ENCODE assay signal across 23 cellular contexts in the genomic region with DNA sequence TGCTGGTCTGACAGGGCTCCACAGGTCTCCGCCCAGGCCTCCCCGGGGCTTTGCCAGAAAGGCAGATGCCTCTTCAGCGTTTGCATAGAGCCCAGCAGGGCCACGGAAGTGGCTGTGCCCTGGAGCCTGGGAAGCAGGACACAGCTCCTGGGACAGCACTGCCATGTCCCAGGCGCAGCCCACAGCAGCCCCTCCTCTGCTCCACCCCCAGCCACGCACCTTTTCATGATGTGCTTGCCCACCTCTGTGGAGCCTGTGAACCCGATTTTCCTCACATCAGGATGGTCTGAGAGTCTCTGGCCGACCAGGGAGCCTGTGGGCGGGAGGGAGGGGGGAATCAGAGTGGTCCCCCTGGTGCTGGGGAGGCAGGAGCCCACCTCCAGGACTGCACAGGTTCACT. TPM values are rescaled to one million over a fixed set of nuclear protein-coding genes. Genes with fewer than 3 reads are reported as not detected.
A peak's percentile ranks its signal among the peaks of the same experiment; 100 is the strongest.
DNase-seq lines count a peak whose midpoint lies in the region; ATAC-seq and TF ChIP-seq lines count a peak whose summit lies in the region.
"Had no signal": no experiment of that assay in that cellular context is flagged by ENCODE, and none has a peak within 500 bp of the region (broad histone marks: within the 10 kb centered on the region; RNA-seq: fewer than 3 reads in every experiment).

No MANE protein-coding gene starts in this region.

- no peak overlapping the region for H3K4me2 ChIP-seq in H9 (ENCODE audit: insufficient read depth, insufficient read length, low read length)
- H3K4me2 ChIP-seq: KMS-11 had no signal

- H2BK20ac ChIP-seq in H9 (ENCODE audit: low read depth, low read length, poor library complexity, severe bottlenecking): no peak overlapping the region

- H3K18ac ChIP-seq in H9 (ENCODE audit: insufficient read length, low read depth, low read length): no peak overlapping the region

- TF ChIP-seq POLR2A in adrenal gland (IDR thresholded peaks at IDR 0.05): no peak
- TF ChIP-seq POLR2A in suprapubic skin (IDR thresholded peaks at IDR 0.05): no peak

- H3K9ac ChIP-seq in H9 (ENCODE audit: extremely low read depth, insufficient read length, low read length): no peak overlapping the region
- H3K9ac ChIP-seq: KMS-11 had no signal

- ATAC-seq in GM18909 (IDR thresholded peaks at IDR 0.05; ENCODE audit: poor library complexity, unreplicated experiment): no peak
- ATAC-seq in GM21529 (IDR thresholded peaks at IDR 0.05; ENCODE audit: unreplicated experiment): no peak
- ATAC-seq: esophagus mucosa; mucosa of descending colon; stimulated activated memory B cell treated with anti-CD40 and anti-IgM and Interleukin-4, amounts not matched to agents 10 μg/mL and 1 μg/mL and 100 μg/mL, for 72 hours had no signal

- H2BK12ac ChIP-seq in H9 (ENCODE audit: insufficient read length, low read depth, low read length): no peak overlapping the region

- H3K14ac ChIP-seq in H9 (ENCODE audit: insufficient read depth, low read length): no peak overlapping the region

- no peak overlapping the region for H3K4me3 ChIP-seq in adrenal gland
- H3K4me3 ChIP-seq in suprapubic skin: no peak overlapping the region
- H3K4me3 ChIP-seq: mucosa of descending colon had no signal

- no peaks in the 10 kb centered on the region for H3K9me3 Mint-ChIP-seq in H9
- H3K9me3 Mint-ChIP-seq: immature natural killer cell; stimulated activated memory B cell treated with anti-CD40 and anti-IgM and Interleukin-4, amounts not matched to agents 10 μg/mL and 1 μg/mL and 100 μg/mL, for 72 hours had no signal

- no peak overlapping the region for H3T11ph ChIP-seq in H9 (ENCODE audit: low read length)

- no peak overlapping the region for H3K4ac ChIP-seq in H9 (ENCODE audit: low read depth, low read length)

- H3K4me3 Mint-ChIP-seq in H9: no peak overlapping the region
- H3K4me3 Mint-ChIP-seq: CD4-positive, alpha-beta memory T cell; immature natural killer cell; stimulated activated memory B cell treated with anti-CD40 and anti-IgM and Interleukin-4, amounts not matched to agents 10 μg/mL and 1 μg/mL and 100 μg/mL, for 72 hours had no signal

- no peaks in the 10 kb centered on the region for H3K23me2 ChIP-seq in H9 (ENCODE audit: insufficient read length, low read depth, low read length, poor library complexity, severe bottlenecking)

- H2BK5ac ChIP-seq in H9 (ENCODE audit: insufficient read length, low read length): no peak overlapping the region

- WGBS in H9 (ENCODE audit: extremely low coverage, insufficient read length, low lambda C conversion rate): no CpG with 5 or more reads among the region's 9 CpGs
- WGBS in adrenal gland, 4 donors: 85 to 93% (median 88%) methylated on average over 9 of the region's 9 CpGs
- 79% methylated on average over 9 of the region's 9 CpGs for WGBS in suprapubic skin

- H3K56ac ChIP-seq in H9 (ENCODE audit: insufficient read length, low read depth, low read length): no peak overlapping the region

- TF ChIP-seq CTCF in H9 (conservative IDR thresholded peaks at IDR 0.05) (no peak), adrenal gland (IDR thresholded peaks at IDR 0.05) (no peak), suprapubic skin (IDR thresholded peaks at IDR 0.05) (no peak), GM10266 (IDR thresholded peaks at IDR 0.05; ENCODE audit: control insufficient read depth, insufficient read depth, low read depth, missing control alignments) (no peak)

- no peaks in the 10 kb centered on the region for H4K20me1 ChIP-seq in H9 (ENCODE audit: control insufficient read depth, insufficient read depth, insufficient read length)

- no peak overlapping the region for H3K27ac Mint-ChIP-seq in H9
- H3K27ac Mint-ChIP-seq: CD4-positive, alpha-beta memory T cell; immature natural killer cell; stimulated activated memory B cell treated with anti-CD40 and anti-IgM and Interleukin-4, amounts not matched to agents 10 μg/mL and 1 μg/mL and 100 μg/mL, for 72 hours had no signal

- no peaks in the 10 kb centered on the region for H3K36me3 Mint-ChIP-seq in H9 (ENCODE audit: insufficient read depth in 1 of 3, low read depth in 3 of 3)
- H3K36me3 Mint-ChIP-seq: CD4-positive, alpha-beta memory T cell; immature natural killer cell; stimulated activated memory B cell treated with anti-CD40 and anti-IgM and Interleukin-4, amounts not matched to agents 10 μg/mL and 1 μg/mL and 100 μg/mL, for 72 hours had no signal

- H3K36me3 ChIP-seq in adrenal gland (replicated peaks in 1 of 2) (no peaks in the 10 kb centered on the region), suprapubic skin (no peaks in the 10 kb centered on the region)

- no peaks in the 10 kb centered on the region for H3K79me1 ChIP-seq in H9 (ENCODE audit: insufficient read depth, low read depth, low read length, poor library complexity, severe bottlenecking)

- no peak overlapping the region for H4K5ac ChIP-seq in H9 (ENCODE audit: insufficient read length, low read depth, low read length)

- H4K91ac ChIP-seq in H9 (ENCODE audit: insufficient read length, low read depth, low read length): no peak overlapping the region

- H2BK15ac ChIP-seq in H9 (ENCODE audit: low read depth, low read length): no peak overlapping the region

- H3K23ac ChIP-seq in H9 (ENCODE audit: insufficient read length, low read depth, low read length): no peak overlapping the region

- peaks cover 0 to 5% of the 10 kb centered on the region in 2 experiments; a peak in 2 of 4 replicates for H3K4me1 Mint-ChIP-seq in H9
- H3K4me1 Mint-ChIP-seq: CD4-positive, alpha-beta memory T cell; immature natural killer cell; stimulated activated memory B cell treated with anti-CD40 and anti-IgM and Interleukin-4, amounts not matched to agents 10 μg/mL and 1 μg/mL and 100 μg/mL, for 72 hours had no signal

- no peak for TF ChIP-seq EP300 in suprapubic skin (IDR thresholded peaks at IDR 0.05)

- no peak overlapping the region for H2AFZ ChIP-seq in H9 (ENCODE audit: low read length)

- H3K9me3 ChIP-seq in H9 (ENCODE audit: control insufficient read depth, low read depth, low read length) (no peaks in the 10 kb centered on the region), adrenal gland (replicated peaks in 1 of 3) (no peaks in the 10 kb centered on the region), suprapubic skin (no peaks in the 10 kb centered on the region)
- H3K9me3 ChIP-seq: mucosa of descending colon had no signal

- H2BK120ac ChIP-seq in H9 (ENCODE audit: low read depth, low read length, poor library complexity, severe bottlenecking): no peak overlapping the region

- H3K27me3 ChIP-seq in H9 (ENCODE audit: insufficient read depth, low read length): no peaks in the 10 kb centered on the region
- H3K27me3 ChIP-seq in adrenal gland: no peaks in the 10 kb centered on the region
- H3K27me3 ChIP-seq in suprapubic skin: no peaks in the 10 kb centered on the region

- H2AK5ac ChIP-seq in H9 (ENCODE audit: insufficient read length, low read length): no peak overlapping the region

- peak; percentile 27 for DNase-seq in H9
- peak in 4 of 7 donors; percentile 2 to 15 (median 7) for DNase-seq in adrenal gland
- DNase-seq in mesenteric fat pad (ENCODE audit: low spot score): peak; percentile 68
- DNase-seq in suprapubic skin (ENCODE audit: low spot score in 2 of 2): peak; percentile 32 to 43
- DNase-seq in GM10266 (ENCODE audit: extremely low spot score): no peak
- DNase-seq: activated effector memory CD4-positive, alpha-beta T cell treated with Interleukin-2 at 50 U/mL for 16 hours; CD4-positive, alpha-beta memory T cell; cerebellar nuclear complex; effector memory CD4-positive, alpha-beta T cell; hippocampal formation; immature natural killer cell; NCI-H1436; NCI-H2107; NCI-H510A; SHP77 treated with DMSO at 0.1 percent for 48 hours; stimulated activated CD4-positive, alpha-beta T cell treated with anti-CD3 and anti-CD28 coated beads, Interleukin-2, amount 100 ng/mL, for 48 hours; T1000 had no signal

- H3K79me2 ChIP-seq in H9 (ENCODE audit: insufficient read depth, low read length): no peaks in the 10 kb centered on the region

- H4K8ac ChIP-seq in H9 (replicated peaks; ENCODE audit: insufficient read length, low read depth, low read length): no peak overlapping the region

- H3K4me1 ChIP-seq in H9 (ENCODE audit: insufficient read depth, low read length) (no peaks in the 10 kb centered on the region), adrenal gland (replicated peaks in 1 of 2) (no peaks in the 10 kb centered on the region), suprapubic skin (no peaks in the 10 kb centered on the region)

- H3K27me3 Mint-ChIP-seq in H9 (ENCODE audit: low read depth): peaks cover 12% of the 10 kb centered on the region

- intact Hi-C loops in adrenal gland (cut with DNase I): no loop called here

- no peak overlapping the region for H3K27ac ChIP-seq in H9 (ENCODE audit: insufficient read length, low read depth, low read length)
- no peak overlapping the region for H3K27ac ChIP-seq in adrenal gland
- H3K27ac ChIP-seq in suprapubic skin: no peak overlapping the region
- H3K27ac ChIP-seq: KMS-11 had no signal

RNA-seq across cellular contexts. Expression of a gene that starts 33.9 kb away (rescaled TPM):
- 35.5 and 37.3 TPM in 2 replicates for total RNA-seq in H9 (2021)
- 100 to 1,000 TPM in 3 of 8 donors, 10 to 100 TPM in 5; 61.0 to 140 (median 97.1) TPM for total RNA-seq in adrenal gland
- 10 to 100 TPM; 40.8 to 51.3 (median 48.9) TPM for polyA plus RNA-seq in adrenal gland
- total RNA-seq in mesenteric fat pad: 35.7 TPM
- total RNA-seq in suprapubic skin: 10 to 100 TPM; 32.3 to 51.3 (median 44.0) TPM
